In genomic region chr5:141596867-141597266, GRCh38 we compare ENCODE assay signal across 20 cellular contexts. TPM values are rescaled to one million over a fixed set of nuclear protein-coding genes. Genes with fewer than 3 reads are reported as not detected.
DNase-seq lines count a peak whose midpoint lies in the region; ATAC-seq and TF ChIP-seq lines count a peak whose summit lies in the region.
"Had no signal": no experiment of that assay in that cellular context is flagged by ENCODE, and none has a peak within 500 bp of the region (broad histone marks: within the 10 kb centered on the region; RNA-seq: fewer than 3 reads in every experiment).

No MANE protein-coding gene starts in this region.

- H3K36me3 Mint-ChIP-seq in activated CD8-positive, alpha-beta memory T cell treated with anti-CD3 and anti-CD28 coated beads, Interleukin-2, amount 10 ng/mL, durations not matched to agents 7 days and 5 days = peaks cover 28% of the 10 kb centered on the region
- H3K36me3 Mint-ChIP-seq in activated naive CD8-positive, alpha-beta T cell treated with anti-CD3 and anti-CD28 coated beads for 36 hours = peaks cover 26% of the 10 kb centered on the region
- H3K36me3 Mint-ChIP-seq in progenitor cell of endocrine pancreas (ENCODE audit: insufficient read depth) = peaks cover 1% of the 10 kb centered on the region

- H3K27me3 Mint-ChIP-seq in activated CD8-positive, alpha-beta memory T cell treated with anti-CD3 and anti-CD28 coated beads, Interleukin-2, amount 10 ng/mL, durations not matched to agents 7 days and 5 days = no peaks in the 10 kb centered on the region
- H3K27me3 Mint-ChIP-seq in activated naive CD8-positive, alpha-beta T cell treated with anti-CD3 and anti-CD28 coated beads for 36 hours = no peaks in the 10 kb centered on the region
- no peaks in the 10 kb centered on the region for H3K27me3 Mint-ChIP-seq in progenitor cell of endocrine pancreas
- H3K27me3 Mint-ChIP-seq: stimulated activated memory B cell treated with anti-CD40 and anti-IgM and Interleukin-4, amounts not matched to agents 10 μg/mL and 1 μg/mL and 100 μg/mL, for 72 hours had no signal

- 0 out of 2 replicates have a peak overlapping the region, but pooled peaks have one; percentile 2 for H3K4me2 ChIP-seq in DOHH2 (ENCODE audit: low read length)
- H3K4me2 ChIP-seq: SK-N-SH had no signal

- CTCF ChIA-PET in activated CD8-positive, alpha-beta memory T cell treated with anti-CD3 and anti-CD28 coated beads, Interleukin-2, amount 10 ng/mL, durations not matched to agents 7 days and 5 days (lab: Charles Lee) = interaction anchor here (0.7 to 13.7 kb wide), 7 partner anchors 9 to 41 kb away, joined by 3 to 274 read pairs (median 4); partner anchors contain the start of genes DIAPH1, HDAC3 and RELL2

- no peak overlapping the region for H3K27ac ChIP-seq in DOHH2 (ENCODE audit: low read depth, low read length)
- H3K27ac ChIP-seq: tibial artery had no signal

- peaks cover 13% of the 10 kb centered on the region; the same call in 1 of the 2 replicates for H3K36me3 ChIP-seq in DOHH2 (ENCODE audit: control insufficient read depth, low read length)

- H3F3A ChIP-seq in DOHH2 (ENCODE audit: control insufficient read depth, insufficient read depth) = peaks cover 8% of the 10 kb centered on the region; the same call in 1 of the 2 replicates

- H3K4me3 Mint-ChIP-seq in activated CD8-positive, alpha-beta memory T cell treated with anti-CD3 and anti-CD28 coated beads, Interleukin-2, amount 10 ng/mL, durations not matched to agents 7 days and 5 days = no peak overlapping the region
- H3K4me3 Mint-ChIP-seq in activated naive CD8-positive, alpha-beta T cell treated with anti-CD3 and anti-CD28 coated beads for 36 hours = peak overlapping the region; percentile 43
- H3K4me3 Mint-ChIP-seq in progenitor cell of endocrine pancreas (ENCODE audit: low read depth) = no peak overlapping the region
- H3K4me3 Mint-ChIP-seq: stimulated activated memory B cell treated with anti-CD40 and anti-IgM and Interleukin-4, amounts not matched to agents 10 μg/mL and 1 μg/mL and 100 μg/mL, for 72 hours had no signal

- H3K9me2 ChIP-seq in DOHH2 (replicated peaks; ENCODE audit: control insufficient read depth, low read length) = no peaks in the 10 kb centered on the region
- H3K9me2 ChIP-seq: SK-N-SH had no signal

- H3K4me1 Mint-ChIP-seq in activated CD8-positive, alpha-beta memory T cell treated with anti-CD3 and anti-CD28 coated beads, Interleukin-2, amount 10 ng/mL, durations not matched to agents 7 days and 5 days = peaks cover 71% of the 10 kb centered on the region
- H3K4me1 Mint-ChIP-seq in activated naive CD8-positive, alpha-beta T cell treated with anti-CD3 and anti-CD28 coated beads for 36 hours = peaks cover 64% of the 10 kb centered on the region
- peaks cover 4% of the 10 kb centered on the region for H3K4me1 Mint-ChIP-seq in progenitor cell of endocrine pancreas (ENCODE audit: low read depth)

- no peak for TF ChIP-seq CTCF in DOHH2 (IDR thresholded peaks at IDR 0.05; ENCODE audit: low read depth, low read length, poor library complexity, severe bottlenecking)
- TF ChIP-seq CTCF in progenitor cell of endocrine pancreas (IDR thresholded peaks at IDR 0.05; ENCODE audit: unreplicated experiment) = no peak

- DNase-seq in activated CD8-positive, alpha-beta memory T cell treated with anti-CD3 and anti-CD28 coated beads, Interleukin-2, amount 10 ng/mL, durations not matched to agents 7 days and 5 days = no peak
- no peak for DNase-seq in activated CD8-positive, alpha-beta memory T cell treated with anti-CD3 and anti-CD28 coated beads for 24 hours
- no peak for DNase-seq in activated naive CD8-positive, alpha-beta T cell treated with anti-CD3 and anti-CD28 coated beads for 36 hours
- DNase-seq in progenitor cell of endocrine pancreas (ENCODE audit: low spot score, unreplicated experiment) (no peak), SKM-1 treated with dmso at 0.1 percent for 144 hours (lab: John Stamatoyannopoulos, UW; ENCODE audit: unreplicated experiment) (no peak)
- no peak for DNase-seq in activated CD4-positive, CD25-positive, alpha-beta regulatory T cell (lab: John Stamatoyannopoulos, UW)
- DNase-seq: body of pancreas, cortex of kidney, DMS79 treated with DMSO at 0.1 percent for 48 hours, foreskin fibroblast, kidney glomerular epithelial cell, mesendoderm, MM.1S, NCI-H1694, retina, SK-N-SH, tibial artery had no signal

- ATAC-seq in activated CD8-positive, alpha-beta memory T cell treated with anti-CD3 and anti-CD28 coated beads, Interleukin-2, amount 10 ng/mL, durations not matched to agents 7 days and 5 days = no peak
- ATAC-seq in GM21515 (IDR thresholded peaks at IDR 0.05; ENCODE audit: unreplicated experiment) = no peak
- ATAC-seq: stimulated activated memory B cell treated with anti-CD40 and anti-IgM and Interleukin-4, amounts not matched to agents 10 μg/mL and 1 μg/mL and 100 μg/mL, for 72 hours had no signal

- no peaks in the 10 kb centered on the region for H3K27me3 ChIP-seq in DOHH2 (ENCODE audit: control insufficient read depth, low read length)
- H3K27me3 ChIP-seq: body of pancreas, tibial artery had no signal

- peak overlapping the region; percentile 72 for H3K27ac Mint-ChIP-seq in activated CD8-positive, alpha-beta memory T cell treated with anti-CD3 and anti-CD28 coated beads, Interleukin-2, amount 10 ng/mL, durations not matched to agents 7 days and 5 days
- peak overlapping the region; percentile 78 for H3K27ac Mint-ChIP-seq in activated naive CD8-positive, alpha-beta T cell treated with anti-CD3 and anti-CD28 coated beads for 36 hours
- H3K27ac Mint-ChIP-seq in progenitor cell of endocrine pancreas = peak overlapping the region; percentile 43
- H3K27ac Mint-ChIP-seq: stimulated activated memory B cell treated with anti-CD40 and anti-IgM and Interleukin-4, amounts not matched to agents 10 μg/mL and 1 μg/mL and 100 μg/mL, for 72 hours had no signal

- H3K4me1 ChIP-seq in DOHH2 (ENCODE audit: control insufficient read depth, low read length) = peaks cover 51% of the 10 kb centered on the region

- H3K4me3 ChIP-seq in DOHH2 (ENCODE audit: low read length) = no peak overlapping the region
- H3K4me3 ChIP-seq: body of pancreas, tibial artery had no signal

- H4K20me1 ChIP-seq in DOHH2 (ENCODE audit: control insufficient read depth, insufficient read depth, low read depth, low read length) = 0 out of 2 replicates have a peak, but pooled peaks cover 6% of the 10 kb centered on the region

- H3K9me3 Mint-ChIP-seq in activated CD8-positive, alpha-beta memory T cell treated with anti-CD3 and anti-CD28 coated beads, Interleukin-2, amount 10 ng/mL, durations not matched to agents 7 days and 5 days (ENCODE audit: low read depth) = no peaks in the 10 kb centered on the region
- peaks cover 1% of the 10 kb centered on the region for H3K9me3 Mint-ChIP-seq in activated naive CD8-positive, alpha-beta T cell treated with anti-CD3 and anti-CD28 coated beads for 36 hours
- no peaks in the 10 kb centered on the region for H3K9me3 Mint-ChIP-seq in progenitor cell of endocrine pancreas (ENCODE audit: low read depth)
- H3K9me3 Mint-ChIP-seq: stimulated activated memory B cell treated with anti-CD40 and anti-IgM and Interleukin-4, amounts not matched to agents 10 μg/mL and 1 μg/mL and 100 μg/mL, for 72 hours had no signal

- peaks cover 58% of the 10 kb centered on the region for H3K79me2 ChIP-seq in DOHH2 (ENCODE audit: control insufficient read depth, low read length)

- H3K9me3 ChIP-seq in DOHH2 (ENCODE audit: control insufficient read depth, insufficient read depth, low read length) = no peaks in the 10 kb centered on the region
- H3K9me3 ChIP-seq: body of pancreas, SK-N-SH, tibial artery had no signal

RNA-seq across cellular contexts. Expression of gene DIAPH1, which starts 21.9 kb away (rescaled TPM):
- 100 to 1,000 TPM; 284 to 295 TPM for total RNA-seq in activated CD8-positive, alpha-beta memory T cell treated with anti-CD3 and anti-CD28 coated beads, Interleukin-2, amount 10 ng/mL, durations not matched to agents 7 days and 5 days
- total RNA-seq in activated naive CD8-positive, alpha-beta T cell treated with anti-CD3 and anti-CD28 coated beads for 36 hours = 100 to 1,000 TPM; 214 to 220 TPM
- total RNA-seq in progenitor cell of endocrine pancreas = 63.5 and 74.3 TPM in 2 replicates

RNA-seq across cellular contexts. Expression of gene HDAC3, which starts 39.8 kb away (rescaled TPM):
- total RNA-seq in activated CD8-positive, alpha-beta memory T cell treated with anti-CD3 and anti-CD28 coated beads, Interleukin-2, amount 10 ng/mL, durations not matched to agents 7 days and 5 days = 10 to 100 TPM; 87.1 to 90.0 TPM
- total RNA-seq in activated naive CD8-positive, alpha-beta T cell treated with anti-CD3 and anti-CD28 coated beads for 36 hours = 10 to 100 TPM; 83.4 to 84.6 TPM
- total RNA-seq in progenitor cell of endocrine pancreas = 101 and 103 TPM in 2 replicates

RNA-seq across cellular contexts. Expression of gene RELL2, which starts 39.9 kb away (rescaled TPM):
- total RNA-seq in activated CD8-positive, alpha-beta memory T cell treated with anti-CD3 and anti-CD28 coated beads, Interleukin-2, amount 10 ng/mL, durations not matched to agents 7 days and 5 days = 10 to 100 TPM; 28.0 to 35.8 TPM
- total RNA-seq in activated naive CD8-positive, alpha-beta T cell treated with anti-CD3 and anti-CD28 coated beads for 36 hours = 10 to 100 TPM; 26.8 to 27.3 TPM
- total RNA-seq in progenitor cell of endocrine pancreas = 5.2 and 6.7 TPM in 2 replicates

RNA-seq across cellular contexts. Expression of gene FCHSD1, which starts 54.4 kb away (rescaled TPM):
- 10 to 100 TPM; 46.5 to 64.1 TPM for total RNA-seq in activated CD8-positive, alpha-beta memory T cell treated with anti-CD3 and anti-CD28 coated beads, Interleukin-2, amount 10 ng/mL, durations not matched to agents 7 days and 5 days
- total RNA-seq in activated naive CD8-positive, alpha-beta T cell treated with anti-CD3 and anti-CD28 coated beads for 36 hours = 10 to 100 TPM; 22.4 to 24.8 TPM
- 27.7 and 30.7 TPM in 2 replicates for total RNA-seq in progenitor cell of endocrine pancreas
